Comparison of ENCODE assay signal across 26 cellular contexts in genomic region chr12:125175576-125175975, GRCh38. TPM values are rescaled to one million over a fixed set of nuclear protein-coding genes. Genes with fewer than 3 reads are reported as not detected.
DNase-seq lines count a peak whose midpoint lies in the region; ATAC-seq, FAIRE-seq and TF ChIP-seq lines count a peak whose summit lies in the region.
"Had no signal": no experiment of that assay in that cellular context is flagged by ENCODE, and none has a peak within 500 bp of the region (broad histone marks: within the 10 kb centered on the region; RNA-seq: fewer than 3 reads in every experiment).

No MANE protein-coding gene starts in this region.

- FAIRE-seq in K562 (lab: Jason Lieb, UNC): no peak
- no peak for FAIRE-seq in kidney (lab: Jason Lieb, UNC)
- FAIRE-seq: A549, GM12891, GM18507 had no signal

- ATAC-seq in K562 (peak; percentile 35; the same call in 2 of the 3 replicates), heart left ventricle (no peak)
- ATAC-seq: A549; CD8-positive, alpha-beta T cell had no signal

- BruUV-seq in K562 (replicated peaks; lab: Mats Ljungman, UMichigan): no TSS peak

- no peaks in the 10 kb centered on the region for H4K20me1 ChIP-seq in BLaER1 treated with 17β-estradiol and CSF1 and Interleukin-3, amounts not matched to agents 10 nM and 100 nM
- no peaks in the 10 kb centered on the region for H4K20me1 ChIP-seq in K562 (replicated peaks; ENCODE audit: control insufficient read depth, insufficient read depth, low read length)

- H3K79me2 ChIP-seq in K562 (ENCODE audit: control insufficient read depth, insufficient read depth, low read length): no peaks in the 10 kb centered on the region

- intact Hi-C loops in K562 (cut with micrococcal nuclease) (no loop called here), kidney (cut with DNase I) (no loop called here), heart left ventricle (cut with DNase I) (no loop called here)

- no peak for TF ChIP-seq EP300 in Ishikawa (IDR thresholded peaks at IDR 0.05; ENCODE audit: borderline replicate concordance)
- TF ChIP-seq EP300 in K562 (IDR thresholded peaks at IDR 0.05; ENCODE audit: low read length): no peak

- TF ChIP-seq RAD21 in Ishikawa (IDR thresholded peaks at IDR 0.05; ENCODE audit: low read depth) (no peak), K562 (CRISPR knock-in tag; conservative IDR thresholded peaks at IDR 0.05 in 1 of 2, IDR thresholded peaks at IDR 0.05 in 1 of 2) (no peak)

- in situ Hi-C loops in K562 (cut with MboI): no loop called here

- POLR2A ChIA-PET in K562 (lab: Yijun Ruan, JAX) (interaction anchor here (0.6 kb wide), 1 partner anchor 44 kb away, joined by 3 read pairs; no protein-coding TSS in a partner anchor), HEK293T (lab: Yijun Ruan, JAX) (no interaction called here)

- no peaks in the 10 kb centered on the region for H3K27me3 ChIP-seq in BLaER1 treated with 17β-estradiol and CSF1 and Interleukin-3, amounts not matched to agents 10 nM and 100 nM
- peaks cover 0 to 26% of the 10 kb centered on the region in 2 experiments; a peak in 2 of 5 replicates for H3K27me3 ChIP-seq in K562 (ENCODE audit: control insufficient read depth in 2 of 2, insufficient read depth in 2 of 2, low read length in 2 of 2)
- H3K27me3 ChIP-seq in heart left ventricle: peaks cover 0 to 14% (median 0%) of the 10 kb centered on the region in 9 donors
- H3K27me3 ChIP-seq: BE2C had no signal

- H3K4me2 ChIP-seq in BLaER1 treated with 17β-estradiol and CSF1 and Interleukin-3, amounts not matched to agents 10 nM and 100 nM: peak overlapping the region in 6 of 11 experiments; percentile 16 to 55 (median 39); a peak in 9 of 22 replicates
- H3K4me2 ChIP-seq in K562 (ENCODE audit: insufficient read depth, low read length): no peak overlapping the region
- H3K4me2 ChIP-seq: A549 had no signal

- no peak overlapping the region for H3K4me3 ChIP-seq in BLaER1 treated with 17β-estradiol and CSF1 and Interleukin-3, amounts not matched to agents 10 nM and 100 nM
- no peak overlapping the region for H3K4me3 ChIP-seq in K562
- H3K4me3 ChIP-seq in kidney (ENCODE audit: low read length in 2 of 2): no peak overlapping the region
- no peak overlapping the region for H3K4me3 ChIP-seq in heart left ventricle
- H3K4me3 ChIP-seq: A549 had no signal

- H3K27ac ChIP-seq in BLaER1 treated with 17β-estradiol and CSF1 and Interleukin-3, amounts not matched to agents 10 nM and 100 nM: no peak overlapping the region
- H3K27ac ChIP-seq in K562 (ENCODE audit: extremely low read depth, low read depth, low read length) (no peak overlapping the region), kidney (ENCODE audit: low read depth in 2 of 2, low read length in 2 of 2) (no peak overlapping the region), heart left ventricle (no peak overlapping the region)
- H3K27ac ChIP-seq: A549, C4-2B had no signal

- no peaks in the 10 kb centered on the region for H3K36me3 ChIP-seq in BLaER1 treated with 17β-estradiol and CSF1 and Interleukin-3, amounts not matched to agents 10 nM and 100 nM
- H3K36me3 ChIP-seq in K562 (ENCODE audit: control insufficient read depth, insufficient read depth, low read length) (no peaks in the 10 kb centered on the region), kidney (ENCODE audit: control insufficient read depth in 1 of 2, insufficient read depth in 2 of 2, low read length in 2 of 2) (no peaks in the 10 kb centered on the region), heart left ventricle (no peaks in the 10 kb centered on the region)
- H3K36me3 ChIP-seq: BE2C had no signal

- DNase-seq in K562 (ENCODE audit: extremely low read depth in 1 of 4, low spot score in 3 of 4) (no peak), kidney (peak; percentile 6), HEK293T (ENCODE audit: extremely low spot score) (no peak), NCI-H1105 (lab: John Stamatoyannopoulos, UW) (no peak), NCI-H1694 (lab: John Stamatoyannopoulos, UW) (no peak), heart left ventricle (no peak)
- DNase-seq: 8988T; ACHN; AML-193; BE2C; Caco-2; CD4-positive, CD25-positive, alpha-beta regulatory T cell; CD8-positive, alpha-beta T cell; DMS79; EL; GDM1; GOT3; H7; HCEC 1CT; HFFc6 had no signal

- peaks cover 0 to 27% (median 20%) of the 10 kb centered on the region in 10 experiments; a peak in 14 of 20 replicates for H3K4me1 ChIP-seq in BLaER1 treated with 17β-estradiol and CSF1 and Interleukin-3, amounts not matched to agents 10 nM and 100 nM
- H3K4me1 ChIP-seq in K562 (replicated peaks in 1 of 2; ENCODE audit: control insufficient read depth in 2 of 2, insufficient read depth in 2 of 2, low read length in 2 of 2): no peaks in the 10 kb centered on the region
- H3K4me1 ChIP-seq in kidney (ENCODE audit: control insufficient read depth in 1 of 2, insufficient read depth in 1 of 2, low read depth in 1 of 2, low read length in 2 of 2): no peaks in the 10 kb centered on the region
- peaks cover 0 to 27% (median 0%) of the 10 kb centered on the region in 12 donors for H3K4me1 ChIP-seq in heart left ventricle
- H3K4me1 ChIP-seq: A549, BE2C, Caco-2 had no signal

- no peak overlapping the region for H2AFZ ChIP-seq in K562 (ENCODE audit: low read depth, low read length)

- no peak for TF ChIP-seq CTCF in K562 (IDR thresholded peaks at IDR 0.05 in 2 of 3, conservative IDR thresholded peaks at IDR 0.05 in 1 of 3; ENCODE audit: insufficient read depth in 2 of 3, low read depth in 1 of 3, low read length in 3 of 3)
- no peak for TF ChIP-seq CTCF in kidney (IDR thresholded peaks at IDR 0.05; ENCODE audit: borderline replicate concordance, extremely low read depth, insufficient read depth)
- no peak for TF ChIP-seq CTCF in heart left ventricle (IDR thresholded peaks at IDR 0.05)

- CTCF ChIA-PET in K562 (lab: Yijun Ruan, JAX; ENCODE audit: low intra/inter-chr PET ratio) (no interaction called here), HEK293T (lab: Yijun Ruan, JAX) (no interaction called here)

- TF ChIP-seq POLR2A in K562 (conservative IDR thresholded peaks at IDR 0.05) (no peak), heart left ventricle (IDR thresholded peaks at IDR 0.05) (no peak)

- H3K9me3 ChIP-seq in BLaER1 treated with 17β-estradiol and CSF1 and Interleukin-3, amounts not matched to agents 10 nM and 100 nM (replicated peaks in 1 of 11): peaks cover 9 to 29% (median 17%) of the 10 kb centered on the region in 11 experiments; a peak in 21 of 22 replicates
- H3K9me3 ChIP-seq in K562 (replicated peaks; ENCODE audit: control insufficient read depth, insufficient read depth, low read depth, low read length): no peaks in the 10 kb centered on the region
- peaks cover 0 to 4% of the 10 kb centered on the region in 2 donors for H3K9me3 ChIP-seq in kidney (ENCODE audit: control insufficient read depth in 1 of 2, low read length in 2 of 2)
- peaks cover 0 to 6% (median 0%) of the 10 kb centered on the region in 12 donors for H3K9me3 ChIP-seq in heart left ventricle
- H3K9me3 ChIP-seq: BE2C, Caco-2 had no signal

- no peak overlapping the region for H3K9ac ChIP-seq in BLaER1 treated with 17β-estradiol and CSF1 and Interleukin-3, amounts not matched to agents 10 nM and 100 nM
- no peak overlapping the region for H3K9ac ChIP-seq in K562 (ENCODE audit: insufficient read depth in 1 of 2, low read depth in 2 of 2, low read length in 2 of 2)
- H3K9ac ChIP-seq in kidney (ENCODE audit: low read length in 2 of 2): no peak overlapping the region

- no peaks in the 10 kb centered on the region for H3K9me1 ChIP-seq in K562 (ENCODE audit: control insufficient read depth, insufficient read depth, low read length)

TF ChIP-seq in Ishikawa, 13 proteins besides CTCF, POLR2A, EP300 and RAD21 (continues in another document):
- TF ChIP-seq TEAD4 (IDR thresholded peaks at IDR 0.05): no peak
- no peak for TF ChIP-seq TCF12 (IDR thresholded peaks at IDR 0.05; ENCODE audit: low read depth)
- no peak for TF ChIP-seq EGR1 (IDR thresholded peaks at IDR 0.05)
- TF ChIP-seq ZBTB7A (IDR thresholded peaks at IDR 0.05; ENCODE audit: low read depth): no peak

TF ChIP-seq in K562, 482 proteins besides CTCF, POLR2A, EP300 and RAD21 (continues in another document):
- no peak for TF ChIP-seq NR1H2 (CRISPR knock-in tag; IDR thresholded peaks at IDR 0.05)
- no peak for TF ChIP-seq ZKSCAN3 (CRISPR knock-in tag; IDR thresholded peaks at IDR 0.05)

TF ChIP-seq in HEK293T, 16 proteins besides CTCF, POLR2A, EP300 and RAD21 (continues in another document):
- no peak for TF ChIP-seq ELF4 (IDR thresholded peaks at IDR 0.05)
- TF ChIP-seq ZNF384 (IDR thresholded peaks at IDR 0.05): no peak
- no peak for TF ChIP-seq PKNOX1 (IDR thresholded peaks at IDR 0.05)
- TF ChIP-seq NFRKB (IDR thresholded peaks at IDR 0.05): no peak
- TF ChIP-seq FOXA1 (IDR thresholded peaks at IDR 0.05): no peak

RNA-seq across cellular contexts. Expression of gene TMEM132B, which starts 10.6 kb away (rescaled TPM):
- total RNA-seq in K562 (2011; cell fraction: chromatin; rRNA removed; ENCODE audit: low replicate concordance): not detected in 2 replicates
- not detected in 2 replicates for total RNA-seq in K562 (2011; cell fraction: nucleolus; rRNA removed)
- not detected in 2 replicates for total RNA-seq in K562 (2011; cell fraction: nucleoplasm; rRNA removed)
- total RNA-seq in K562 (2014; rRNA removed): not detected in 2 replicates
- total RNA-seq in K562 (2014; rRNA removed; fragmentation: Illumina TruSeq; extraction: Trizol): 0.04 TPM in 1 of 2 replicates, not detected in the other
- total RNA-seq in K562 (2015; rRNA removed; fragmentation: Illumina TruSeq; extraction: Trizol): 0.07 TPM in 1 of 2 replicates, not detected in the other
- total RNA-seq in K562 (2021): 0.18 TPM in 1 of 2 replicates, not detected in the other
- polyA plus RNA-seq in K562 (2011; rRNA removed): 0.01 TPM in 1 of 2 replicates, not detected in the other
- polyA plus RNA-seq in K562 (2011; cell fraction: cytosol; rRNA removed): not detected in 2 replicates
- 0.04 and 0.11 TPM in 2 replicates for polyA plus RNA-seq in K562 (2011; cell fraction: nucleus; rRNA removed)
- 0.01 and 0.14 TPM in 2 replicates for polyA plus RNA-seq in K562 (2012)
- 0.13 TPM in 1 of 2 replicates, not detected in the other for polyA plus RNA-seq in K562 (2014; fragmentation: Illumina TruSeq; extraction: Trizol)
- not detected for polyA plus RNA-seq in K562 (2014; fragmentation: Nextera tagmentation; extraction: Ambion mirVana)
- not detected in 2 replicates for polyA plus RNA-seq in K562 (2014; rRNA removed)
- polyA minus RNA-seq in K562 (2011; rRNA and poly(A)+ RNA removed): not detected in 2 replicates
- not detected in 2 replicates for polyA minus RNA-seq in K562 (2011; cell fraction: cytosol; rRNA and poly(A)+ RNA removed)
- not detected in 2 replicates for polyA minus RNA-seq in K562 (2011; cell fraction: nucleus; rRNA and poly(A)+ RNA removed)
- 0.60 TPM for total RNA-seq in kidney
- polyA plus RNA-seq in kidney (ENCODE audit: insufficient read depth, low read depth, low replicate concordance): 0.06 TPM
- total RNA-seq in heart left ventricle: 1 to 10 TPM in 5 of 9 donors, under 1 TPM in 4; 0.27 to 5.2 (median 1.5) TPM
- polyA plus RNA-seq in heart left ventricle: under 1 TPM; 0.25 to 0.27 TPM
- total RNA-seq: Caco-2; CD4-positive, CD25-positive, alpha-beta regulatory T cell; CD8-positive, alpha-beta T cell had no signal
- polyA plus RNA-seq: CD4-positive, CD25-positive, alpha-beta regulatory T cell had no signal
